ENCODE assay signal across 11 cellular contexts in genomic region chr21:38751379-38752050, GRCh38. TPM values are rescaled to one million over a fixed set of nuclear protein-coding genes. Genes with fewer than 3 reads are reported as not detected.
DNase-seq lines count a peak whose midpoint lies in the region; ATAC-seq and TF ChIP-seq lines count a peak whose summit lies in the region.
"Had no signal": no experiment of that assay in that cellular context is flagged by ENCODE, and none has a peak within 500 bp of the region (broad histone marks: within the 10 kb centered on the region; RNA-seq: fewer than 3 reads in every experiment).

No MANE protein-coding gene starts in this region.

- H3K4me1 ChIP-seq in thymus (ENCODE audit: control insufficient read depth, insufficient read depth, low read length) = no peaks in the 10 kb centered on the region

- TF ChIP-seq CTCF in cardiac fibroblast (IDR thresholded peaks at IDR 0.05; ENCODE audit: low read depth, low read length) = no peak

- peak; percentile 95 for DNase-seq in MV-4-11 (lab: John Stamatoyannopoulos, UW)
- DNase-seq in cardiac fibroblast (ENCODE audit: low read depth in 2 of 2) = peak; percentile 45 to 85
- DNase-seq in GM03348 (ENCODE audit: low spot score) = no peak
- no peak for DNase-seq in NCI-H1417 (lab: John Stamatoyannopoulos, UW)
- DNase-seq: CD8-positive, alpha-beta memory T cell; foreskin keratinocyte; NCI-H2227 treated with DMSO at 0.1 percent for 48 hours had no signal

- 75% methylated on average over 27 of the region's 27 CpGs for WGBS in thymus

- H3K4me3 ChIP-seq in cardiac fibroblast (replicated peaks in 1 of 2; ENCODE audit: low read depth in 2 of 2, low read length in 2 of 2) (no peak overlapping the region), thymus (ENCODE audit: low read length) (no peak overlapping the region)

- H3K27me3 ChIP-seq in layer of hippocampus (ENCODE audit: control insufficient read depth, insufficient read depth, low read length) = no peaks in the 10 kb centered on the region
- H3K27me3 ChIP-seq in thymus (ENCODE audit: control insufficient read depth, insufficient read depth) = no peaks in the 10 kb centered on the region
- H3K27me3 ChIP-seq: foreskin keratinocyte had no signal

- no peak for ATAC-seq in GM19324 (IDR thresholded peaks at IDR 0.05; ENCODE audit: low FRiP score, unreplicated experiment)
- ATAC-seq in HG03571 (IDR thresholded peaks at IDR 0.05; ENCODE audit: unreplicated experiment) = no peak
- ATAC-seq: foreskin keratinocyte had no signal

- H3K9me3 ChIP-seq in thymus (ENCODE audit: control insufficient read depth) = no peaks in the 10 kb centered on the region

- H3K36me3 ChIP-seq in thymus (ENCODE audit: control insufficient read depth, insufficient read depth) = no peaks in the 10 kb centered on the region

- H3K27ac ChIP-seq in layer of hippocampus (ENCODE audit: low read depth, low read length) (peak overlapping the region; percentile 13), thymus (ENCODE audit: low read depth) (peak overlapping the region; percentile 15)
- H3K27ac ChIP-seq: foreskin keratinocyte had no signal

RNA-seq across cellular contexts. Expression of gene ETS2, which starts 54.2 kb away (rescaled TPM):
- 80.0 TPM for polyA plus RNA-seq in thymus

Comparison
In these comparisons a context has a peak if more than half of its experiments do, and no peak if none do; other contexts are left out.
1. DNase-seq: peak in MV-4-11 (single experiment) and cardiac fibroblast (2 of 2); none in GM03348 (single experiment) and NCI-H1417 (0 of 3).